26 cellular contexts compared by ENCODE assay signal in genomic region chr4:120819816-120820437, GRCh38.
DNase-seq lines count a peak whose midpoint lies in the region; ATAC-seq, FAIRE-seq and TF ChIP-seq lines count a peak whose summit lies in the region.
"Had no signal": no experiment of that assay in that cellular context is flagged by ENCODE, and none has a peak within 500 bp of the region (broad histone marks: within the 10 kb centered on the region; RNA-seq: fewer than 3 reads in every experiment).

No MANE protein-coding gene starts in this region.

- no peaks in the 10 kb centered on the region for H3K27me3 Mint-ChIP-seq in mesothelial cell of epicardium (ENCODE audit: low read depth)
- H3K27me3 Mint-ChIP-seq: memory B cell had no signal

- TF ChIP-seq POLR2A in GM12892 (IDR thresholded peaks at IDR 0.05; ENCODE audit: low read depth, low read length) = no peak

- H3K9me3 Mint-ChIP-seq in mesothelial cell of epicardium = no peaks in the 10 kb centered on the region

- FAIRE-seq in GM12892 (lab: Jason Lieb, UNC) = peak; percentile 36
- FAIRE-seq: colon, TTC549 had no signal

- peaks cover 8% of the 10 kb centered on the region for H3K4me1 Mint-ChIP-seq in mesothelial cell of epicardium
- H3K4me1 Mint-ChIP-seq: memory B cell had no signal

- TF ChIP-seq CTCF in mesothelial cell of epicardium (IDR thresholded peaks at IDR 0.05; ENCODE audit: unreplicated experiment) = no peak

- H3K36me3 Mint-ChIP-seq in mesothelial cell of epicardium = peaks cover 2% of the 10 kb centered on the region
- H3K36me3 Mint-ChIP-seq: CD14-positive monocyte, memory B cell had no signal

- no peak overlapping the region for H3K27ac Mint-ChIP-seq in mesothelial cell of epicardium
- H3K27ac Mint-ChIP-seq: CD14-positive monocyte, memory B cell had no signal

- H3K4me3 Mint-ChIP-seq in mesothelial cell of epicardium = no peak overlapping the region
- H3K4me3 Mint-ChIP-seq: CD14-positive monocyte, memory B cell had no signal

- ATAC-seq in GM18502 (IDR thresholded peaks at IDR 0.05; ENCODE audit: poor library complexity, unreplicated experiment) (peak; percentile 81), GM21723 (IDR thresholded peaks at IDR 0.05; ENCODE audit: unreplicated experiment) (peak; percentile 60), HG03469 (IDR thresholded peaks at IDR 0.05; ENCODE audit: unreplicated experiment) (peak; percentile 75)

- DNase-seq in GM12892 (ENCODE audit: insufficient read length) (no peak), mesothelial cell of epicardium (ENCODE audit: low spot score in 2 of 2, unreplicated experiment in 2 of 2) (no peak), nucleus accumbens (lab: John Stamatoyannopoulos, UW) (no peak), NCI-H1694 treated with DMSO at 0.1 percent for 48 hours (lab: John Stamatoyannopoulos, UW) (no peak)
- no peak for DNase-seq in stimulated activated naive CD4-positive, alpha-beta T cell treated with Interleukin-2 at 50 U/mL for 16 hours (lab: John Stamatoyannopoulos, UW)
- DNase-seq: activated CD4-positive, alpha-beta T cell treated with anti-CD3 and anti-CD28 coated beads for 1 hour; activated effector memory CD4-positive, alpha-beta T cell treated with anti-CD3 and anti-CD28 coated beads, Interleukin-2, amount 50 U/mL, for 16 hours; adrenal gland; effector memory CD4-positive, alpha-beta T cell; esophagus squamous epithelium; GOT3; NCI-H1092; NCI-H1930; NCI-H2227 treated with DMSO at 0.1 percent for 48 hours; NCI-H748 treated with DMSO at 0.1 percent for 48 hours; SHP77 treated with DMSO at 0.1 percent for 48 hours; stimulated activated CD4-positive, alpha-beta T cell treated with anti-CD3 and anti-CD28 coated beads, Interleukin-2, amount 100 ng/mL, for 48 hours; stimulated activated naive CD4-positive, alpha-beta T cell; thyroid gland had no signal
